In the genomic region with DNA sequence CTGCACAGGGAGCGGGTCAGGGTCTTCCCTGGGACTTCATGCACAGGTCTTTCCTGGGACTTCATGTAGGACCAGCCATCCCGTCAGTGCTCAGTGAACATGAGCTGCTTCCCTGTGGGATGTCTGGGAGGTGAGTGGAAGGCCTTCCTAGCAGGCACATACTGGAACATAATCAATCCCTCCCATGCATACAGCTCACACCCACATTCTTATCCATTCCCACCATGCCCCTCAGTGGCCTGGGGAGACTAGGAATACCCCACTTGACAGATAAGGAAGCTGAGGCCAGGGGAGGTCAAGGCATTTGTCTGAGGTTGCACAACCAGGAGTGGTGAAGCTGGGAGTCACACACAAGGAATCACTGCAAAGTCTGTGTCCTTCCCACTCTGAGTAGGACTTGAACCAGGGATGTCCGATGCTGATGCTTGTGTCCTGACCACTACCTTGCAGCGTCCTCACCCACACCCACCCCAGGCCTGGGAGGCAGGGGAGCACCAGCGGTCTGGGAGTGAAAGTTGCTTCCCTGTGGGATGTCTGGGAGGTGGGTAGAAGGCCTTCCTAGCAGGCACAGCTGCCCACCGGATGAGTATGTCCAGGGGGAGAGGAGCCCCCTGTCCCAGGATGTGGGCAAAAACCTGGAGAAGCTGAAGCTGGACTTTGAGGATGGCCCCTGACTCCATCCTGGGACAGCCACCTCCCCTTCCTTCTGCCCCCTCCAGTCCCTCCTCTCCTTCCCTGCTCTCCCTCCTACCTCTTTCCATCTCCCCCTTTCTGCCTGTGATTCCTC, we compare ENCODE assay signal across 8 cellular contexts. TPM values are rescaled to one million over a fixed set of nuclear protein-coding genes. Genes with fewer than 3 reads are reported as not detected.
DNase-seq lines count a peak whose midpoint lies in the region; ATAC-seq, FAIRE-seq and TF ChIP-seq lines count a peak whose summit lies in the region.

No MANE protein-coding gene starts in this region.

- no peaks in the 10 kb centered on the region for H3K9me3 ChIP-seq in hepatocyte (ENCODE audit: low read depth)

- H3K27ac ChIP-seq in hepatocyte, result no peak overlapping the region

- WGBS in hepatocyte (ENCODE audit: low lambda C conversion rate, missing lambda C conversion rate), result 82% methylated on average over 6 of the region's 6 CpGs

- H3K79me2 ChIP-seq in hepatocyte, result no peaks in the 10 kb centered on the region

- peaks cover 92% of the 10 kb centered on the region for H3K36me3 Mint-ChIP-seq in activated T-cell treated with anti-CD3 and anti-CD28 coated beads, Interleukin-2, amount 50 U/mL, for 24 hours (ENCODE audit: low read depth)
- H3K36me3 Mint-ChIP-seq in stimulated activated naive B cell treated with anti-CD40 and anti-IgM and Interleukin-4, amounts not matched to agents 10 μg/mL and 1 μg/mL and 100 μg/mL, for 72 hours, result peaks cover 61 to 80% of the 10 kb centered on the region in 2 donors

- DNase-seq in GM19239 (ENCODE audit: insufficient read length, low spot score) (no peak), hepatocyte (ENCODE audit: low spot score) (no peak), NAMALWA (ENCODE audit: low spot score) (no peak)
- peak; percentile 56 for DNase-seq in activated T-cell treated with anti-CD3 and anti-CD28 coated beads, Interleukin-2, amount 50 U/mL, for 24 hours
- DNase-seq in stimulated activated naive B cell treated with anti-CD40 and anti-IgM and Interleukin-4, amounts not matched to agents 10 μg/mL and 1 μg/mL and 100 μg/mL, for 72 hours, result no peak

- H3K9me3 Mint-ChIP-seq in activated T-cell treated with anti-CD3 and anti-CD28 coated beads, Interleukin-2, amount 50 U/mL, for 24 hours, result no peaks in the 10 kb centered on the region
- H3K9me3 Mint-ChIP-seq in stimulated activated naive B cell treated with anti-CD40 and anti-IgM and Interleukin-4, amounts not matched to agents 10 μg/mL and 1 μg/mL and 100 μg/mL, for 72 hours, result no peaks in the 10 kb centered on the region

- no peaks in the 10 kb centered on the region for H3K9me2 ChIP-seq in hepatocyte (replicated peaks; ENCODE audit: insufficient read depth)

- H2AFZ ChIP-seq in hepatocyte, result no peak overlapping the region

- peaks cover 10% of the 10 kb centered on the region for H3K27me3 ChIP-seq in hepatocyte

- peak overlapping the region; percentile 100 for H3K27ac Mint-ChIP-seq in activated T-cell treated with anti-CD3 and anti-CD28 coated beads, Interleukin-2, amount 50 U/mL, for 24 hours
- H3K27ac Mint-ChIP-seq in stimulated activated naive B cell treated with anti-CD40 and anti-IgM and Interleukin-4, amounts not matched to agents 10 μg/mL and 1 μg/mL and 100 μg/mL, for 72 hours, result peak overlapping the region; percentile 99

- peak overlapping the region; percentile 91 for H3K4me2 ChIP-seq in hepatocyte

- peaks cover 3% of the 10 kb centered on the region for H3K4me1 ChIP-seq in hepatocyte (ENCODE audit: insufficient read depth)

- peak overlapping the region; percentile 100 for H3K4me3 Mint-ChIP-seq in activated T-cell treated with anti-CD3 and anti-CD28 coated beads, Interleukin-2, amount 50 U/mL, for 24 hours
- peak overlapping the region; percentile 98 to 99 for H3K4me3 Mint-ChIP-seq in stimulated activated naive B cell treated with anti-CD40 and anti-IgM and Interleukin-4, amounts not matched to agents 10 μg/mL and 1 μg/mL and 100 μg/mL, for 72 hours

- peaks cover 67% of the 10 kb centered on the region for H3K4me1 Mint-ChIP-seq in activated T-cell treated with anti-CD3 and anti-CD28 coated beads, Interleukin-2, amount 50 U/mL, for 24 hours (ENCODE audit: low read depth)
- peaks cover 59 to 88% of the 10 kb centered on the region in 2 donors for H3K4me1 Mint-ChIP-seq in stimulated activated naive B cell treated with anti-CD40 and anti-IgM and Interleukin-4, amounts not matched to agents 10 μg/mL and 1 μg/mL and 100 μg/mL, for 72 hours

- no peak overlapping the region for H3K4me3 ChIP-seq in hepatocyte

- no peaks in the 10 kb centered on the region for H3K36me3 ChIP-seq in hepatocyte (replicated peaks; ENCODE audit: insufficient read depth, low read depth)

- H4K20me1 ChIP-seq in hepatocyte (ENCODE audit: insufficient read depth, poor library complexity, severe bottlenecking), result no peaks in the 10 kb centered on the region

- no peak for TF ChIP-seq CTCF in hepatocyte (IDR thresholded peaks at IDR 0.05; ENCODE audit: poor library complexity)

- ATAC-seq in stimulated activated naive B cell treated with anti-CD40 and anti-IgM and Interleukin-4, amounts not matched to agents 10 μg/mL and 1 μg/mL and 100 μg/mL, for 72 hours (replicated peaks), result no peak
- no peak for ATAC-seq in GM19328 (IDR thresholded peaks at IDR 0.05; ENCODE audit: unreplicated experiment)
- ATAC-seq in HG03196 (IDR thresholded peaks at IDR 0.05; ENCODE audit: unreplicated experiment), result no peak
- ATAC-seq in HG02610 (IDR thresholded peaks at IDR 0.05; ENCODE audit: unreplicated experiment), result no peak

- peak; percentile 65 for FAIRE-seq in GM19239 (lab: Jason Lieb, UNC)

- no peaks in the 10 kb centered on the region for H3K27me3 Mint-ChIP-seq in activated T-cell treated with anti-CD3 and anti-CD28 coated beads, Interleukin-2, amount 50 U/mL, for 24 hours
- no peaks in the 10 kb centered on the region for H3K27me3 Mint-ChIP-seq in stimulated activated naive B cell treated with anti-CD40 and anti-IgM and Interleukin-4, amounts not matched to agents 10 μg/mL and 1 μg/mL and 100 μg/mL, for 72 hours

RNA-seq across cellular contexts. Expression of gene NLRC5, which starts 1.0 kb away (rescaled TPM):
- total RNA-seq in hepatocyte, result 1.3 and 6.4 TPM in 2 replicates
- 4.5 and 7.0 TPM in 2 replicates for polyA plus RNA-seq in hepatocyte

RNA-seq across cellular contexts. Expression of gene CETP, which starts 26.6 kb away (rescaled TPM):
- total RNA-seq in hepatocyte, result not detected in 2 replicates
- not detected in 2 replicates for polyA plus RNA-seq in hepatocyte

RNA-seq across cellular contexts. Expression of gene HERPUD1, which starts 56.4 kb away (rescaled TPM):
- total RNA-seq in hepatocyte, result 201 and 253 TPM in 2 replicates
- polyA plus RNA-seq in hepatocyte, result 185 and 199 TPM in 2 replicates
